Comparison of ENCODE assay signal across 8 cellular contexts in genomic region chr20:35992713-35993335, GRCh38. TPM values are rescaled to one million over a fixed set of nuclear protein-coding genes. Genes with fewer than 3 reads are reported as not detected.
A peak's percentile ranks its signal among the peaks of the same experiment; 100 is the strongest.
DNase-seq lines count a peak whose midpoint lies in the region; ATAC-seq and TF ChIP-seq lines count a peak whose summit lies in the region.

No MANE protein-coding gene starts in this region.

- peaks cover 2% of the 10 kb centered on the region for H3K4me1 Mint-ChIP-seq in activated naive CD4-positive, alpha-beta T cell treated with anti-CD3 and anti-CD28 coated beads for 36 hours (ENCODE audit: low read depth)
- H3K4me1 Mint-ChIP-seq in osteocyte (ENCODE audit: unreplicated experiment): peaks cover 10% of the 10 kb centered on the region

- peak; percentile 67 for DNase-seq in DND-41
- peak; percentile 95 for DNase-seq in RWPE1 (ENCODE audit: low spot score)
- peak; percentile 58 for DNase-seq in activated naive CD4-positive, alpha-beta T cell treated with anti-CD3 and anti-CD28 coated beads for 36 hours
- peak; percentile 83 for DNase-seq in germinal center (ENCODE audit: low spot score)
- no peak for DNase-seq in osteocyte (ENCODE audit: extremely low spot score, unreplicated experiment)

- H3F3A ChIP-seq in Loucy (ENCODE audit: low read depth): no peaks in the 10 kb centered on the region

- no peaks in the 10 kb centered on the region for H3K27me3 ChIP-seq in DND-41 (ENCODE audit: insufficient read depth, low read length, poor library complexity)
- no peaks in the 10 kb centered on the region for H3K27me3 ChIP-seq in Loucy (ENCODE audit: insufficient read depth, low read length, poor library complexity, severe bottlenecking)

- intact Hi-C loops in activated naive CD4-positive, alpha-beta T cell treated with anti-CD3 and anti-CD28 coated beads for 36 hours (cut with micrococcal nuclease): loop anchor here (5.0 kb wide), 1 partner anchor 531 kb away; no protein-coding TSS in a partner anchor

- no peaks in the 10 kb centered on the region for H3K36me3 Mint-ChIP-seq in activated naive CD4-positive, alpha-beta T cell treated with anti-CD3 and anti-CD28 coated beads for 36 hours (ENCODE audit: low read depth)
- H3K36me3 Mint-ChIP-seq in osteocyte (ENCODE audit: unreplicated experiment): no peaks in the 10 kb centered on the region

- no peak overlapping the region; the same call in 1 of the 2 replicates for H3K4me2 ChIP-seq in DND-41 (ENCODE audit: insufficient read depth, low read length)
- H3K4me2 ChIP-seq in Loucy (ENCODE audit: low read depth, low read length, poor library complexity, severe bottlenecking): peak overlapping the region; percentile 40

- no peak overlapping the region for H3K4me3 Mint-ChIP-seq in activated naive CD4-positive, alpha-beta T cell treated with anti-CD3 and anti-CD28 coated beads for 36 hours
- peak overlapping the region; percentile 61 for H3K4me3 Mint-ChIP-seq in osteocyte (ENCODE audit: unreplicated experiment)

- no peak overlapping the region for H2AFZ ChIP-seq in DND-41 (ENCODE audit: low read depth, low read length)
- H2AFZ ChIP-seq in Loucy (ENCODE audit: low read length): peak overlapping the region; percentile 81

- peak; percentile 87 for ATAC-seq in DND-41 (ENCODE audit: insufficient read depth, low read depth)
- no peak for ATAC-seq in GM19328 (IDR thresholded peaks at IDR 0.05; ENCODE audit: unreplicated experiment)
- no peak for ATAC-seq in HG03045 (IDR thresholded peaks at IDR 0.05; ENCODE audit: unreplicated experiment)

- no peaks in the 10 kb centered on the region for H4K20me1 ChIP-seq in DND-41 (ENCODE audit: insufficient read depth, low read length)
- H4K20me1 ChIP-seq in Loucy (ENCODE audit: insufficient read depth, low read length, poor library complexity, severe bottlenecking): no peaks in the 10 kb centered on the region

- no peaks in the 10 kb centered on the region for H3K79me2 ChIP-seq in DND-41 (ENCODE audit: insufficient read depth, low read length)
- H3K79me2 ChIP-seq in Loucy (ENCODE audit: insufficient read depth, low read length): no peaks in the 10 kb centered on the region

- no peaks in the 10 kb centered on the region for H3K36me3 ChIP-seq in DND-41 (ENCODE audit: insufficient read depth, low read length)
- no peaks in the 10 kb centered on the region for H3K36me3 ChIP-seq in Loucy (ENCODE audit: insufficient read depth, low read length)

- no peaks in the 10 kb centered on the region for H3K9me2 ChIP-seq in Loucy (replicated peaks; ENCODE audit: low read depth, low read length)

- no peaks in the 10 kb centered on the region for H3K9me3 Mint-ChIP-seq in activated naive CD4-positive, alpha-beta T cell treated with anti-CD3 and anti-CD28 coated beads for 36 hours
- no peaks in the 10 kb centered on the region for H3K9me3 Mint-ChIP-seq in osteocyte (ENCODE audit: unreplicated experiment)

- no peaks in the 10 kb centered on the region for H3K27me3 Mint-ChIP-seq in activated naive CD4-positive, alpha-beta T cell treated with anti-CD3 and anti-CD28 coated beads for 36 hours (ENCODE audit: low read depth)
- peaks cover 19% of the 10 kb centered on the region for H3K27me3 Mint-ChIP-seq in osteocyte (ENCODE audit: unreplicated experiment)

- POLR2A ChIA-PET in RWPE1 (lab: Yijun Ruan, JAX; ENCODE audit: low non-redundant PET): interaction anchor here (1.1 kb wide), 1 partner anchor 38 kb away, joined by 5 read pairs; the partner anchor contains the start of gene SCAND1

- H3K4me3 ChIP-seq in DND-41 (ENCODE audit: low read depth in 1 of 2, low read length in 2 of 2) (no peak overlapping the region), Loucy (ENCODE audit: low read length, poor library complexity, severe bottlenecking) (peak overlapping the region; percentile 45)

- H3K27ac Mint-ChIP-seq in activated naive CD4-positive, alpha-beta T cell treated with anti-CD3 and anti-CD28 coated beads for 36 hours: no peak overlapping the region
- no peak overlapping the region for H3K27ac Mint-ChIP-seq in osteocyte (ENCODE audit: unreplicated experiment)

- peak; percentile 92 for TF ChIP-seq CTCF in DND-41 (IDR thresholded peaks at IDR 0.05; ENCODE audit: borderline replicate concordance, extremely low read depth, low read length, poor library complexity, severe bottlenecking)
- TF ChIP-seq CTCF in Loucy (conservative IDR thresholded peaks at IDR 0.05; ENCODE audit: low read length): peak; percentile 87
- peak; percentile 99 for TF ChIP-seq CTCF in RWPE1 (conservative IDR thresholded peaks at IDR 0.05; ENCODE audit: low read depth)
- peak; percentile 80 for TF ChIP-seq CTCF in osteocyte (IDR thresholded peaks at IDR 0.05)

- no peak overlapping the region for H3K27ac ChIP-seq in DND-41 (ENCODE audit: low read length)
- no peak overlapping the region for H3K27ac ChIP-seq in RWPE1

- CTCF ChIA-PET in RWPE1 (lab: Yijun Ruan, JAX): interaction anchor here (0.6 to 3.8 kb wide), 44 partner anchors 10 to 1248 kb away, joined by 3 to 115 read pairs (median 4); partner anchors contain the start of genes CNBD2 and SCAND1
- CTCF ChIA-PET in activated naive CD4-positive, alpha-beta T cell treated with anti-CD3 and anti-CD28 coated beads for 36 hours (lab: Charles Lee): interaction anchor here (0.6 to 11.0 kb wide), 64 partner anchors 8 to 1884 kb away, joined by 3 to 263 read pairs (median 4); partner anchors contain the start of gene SCAND1

- H3K9me3 ChIP-seq in DND-41 (ENCODE audit: insufficient read depth, low read length, severe bottlenecking) (no peaks in the 10 kb centered on the region), Loucy (ENCODE audit: insufficient read depth, low read depth, low read length) (no peaks in the 10 kb centered on the region)

- H3K9ac ChIP-seq in DND-41 (ENCODE audit: low read depth, low read length) (no peak overlapping the region), Loucy (ENCODE audit: low read depth, low read length, poor library complexity, severe bottlenecking) (peak overlapping the region; percentile 4)

- H3K4me1 ChIP-seq in DND-41 (ENCODE audit: insufficient read depth, low read length) (no peaks in the 10 kb centered on the region), Loucy (ENCODE audit: insufficient read depth, low read length, poor library complexity, severe bottlenecking) (no peaks in the 10 kb centered on the region)

RNA-seq across cellular contexts. Expression of gene CNBD2, which starts 24.4 kb away (rescaled TPM):
- 1 to 10 TPM; 4.8 to 5.3 TPM for total RNA-seq in activated naive CD4-positive, alpha-beta T cell treated with anti-CD3 and anti-CD28 coated beads for 36 hours
- 3.8 and 4.6 TPM in 2 replicates for total RNA-seq in osteocyte

RNA-seq across cellular contexts. Expression of gene SCAND1, which starts 38.5 kb away (rescaled TPM):
- 10 to 100 TPM; 41.9 to 43.1 TPM for total RNA-seq in activated naive CD4-positive, alpha-beta T cell treated with anti-CD3 and anti-CD28 coated beads for 36 hours
- total RNA-seq in osteocyte: 80.2 and 81.4 TPM in 2 replicates
